In the genomic region with DNA sequence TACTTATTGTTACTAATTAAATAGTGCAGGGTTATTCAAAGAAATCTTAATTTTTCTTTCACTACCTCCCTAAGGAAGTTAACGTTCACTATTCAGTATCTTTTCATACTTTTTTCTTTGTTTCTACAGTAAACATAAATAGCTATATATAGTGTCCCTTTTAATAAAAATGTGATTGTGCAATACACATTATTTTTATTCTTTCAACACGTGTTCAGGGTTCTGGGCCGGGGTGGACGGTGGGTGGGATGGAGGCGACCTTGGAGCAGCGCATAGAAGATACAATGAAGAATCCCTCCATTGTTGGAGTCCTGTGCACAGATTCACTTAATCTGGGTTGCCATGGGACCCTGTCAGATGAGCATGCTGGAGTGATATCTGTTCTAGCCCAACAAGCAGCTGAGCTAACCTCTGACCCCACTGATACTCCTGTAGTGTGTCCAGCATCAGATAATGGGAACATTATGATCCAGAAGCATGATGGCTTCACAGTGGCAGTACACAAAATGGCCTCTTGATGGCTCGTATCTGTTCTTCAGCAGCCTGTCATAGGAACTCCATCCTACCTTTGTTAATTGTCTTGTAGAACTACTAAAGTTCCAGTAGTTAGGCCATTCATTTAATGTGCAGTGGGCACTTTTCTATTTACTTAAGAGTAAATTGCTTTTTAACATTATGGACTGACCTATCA, we compare ENCODE assay signal across 1 cellular context.
TF ChIP-seq lines count a peak whose summit lies in the region.

No MANE protein-coding gene starts in this region.

TF ChIP-seq in A549, 52 proteins besides CTCF, POLR2A, EP300 and RAD21 (continued from another document):
- TF ChIP-seq, protein P1, sequence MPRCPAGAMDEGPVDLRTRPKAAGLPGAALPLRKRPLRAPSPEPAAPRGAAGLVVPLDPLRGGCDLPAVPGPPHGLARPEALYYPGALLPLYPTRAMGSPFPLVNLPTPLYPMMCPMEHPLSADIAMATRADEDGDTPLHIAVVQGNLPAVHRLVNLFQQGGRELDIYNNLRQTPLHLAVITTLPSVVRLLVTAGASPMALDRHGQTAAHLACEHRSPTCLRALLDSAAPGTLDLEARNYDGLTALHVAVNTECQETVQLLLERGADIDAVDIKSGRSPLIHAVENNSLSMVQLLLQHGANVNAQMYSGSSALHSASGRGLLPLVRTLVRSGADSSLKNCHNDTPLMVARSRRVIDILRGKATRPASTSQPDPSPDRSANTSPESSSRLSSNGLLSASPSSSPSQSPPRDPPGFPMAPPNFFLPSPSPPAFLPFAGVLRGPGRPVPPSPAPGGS (IDR thresholded peaks at IDR 0.05) = no peak
- TF ChIP-seq FOSL2 (IDR thresholded peaks at IDR 0.05) (no peak), FOSL2 (CRISPR knock-in tag; IDR thresholded peaks at IDR 0.05) (no peak)
